In genomic region chr19:3984908-3985642, GRCh38 we compare ENCODE assay signal across 8 cellular contexts. TPM values are rescaled to one million over a fixed set of nuclear protein-coding genes. Genes with fewer than 3 reads are reported as not detected.
DNase-seq lines count a peak whose midpoint lies in the region; ATAC-seq, FAIRE-seq and TF ChIP-seq lines count a peak whose summit lies in the region.

EEF2 (minus strand) TSS chr19:3985463; CDS start chr19:3985380, 83 bp downstream.

- H2BK15ac ChIP-seq in H1 (ENCODE audit: low read length): no peak within 1 kb of the TSS
- H2BK15ac ChIP-seq in mesenchymal stem cell (ENCODE audit: low read depth, poor library complexity, severe bottlenecking): peak within 1 kb of the TSS; percentile 29

- H3K9me3 ChIP-seq in AG04450 (ENCODE audit: control insufficient read depth, insufficient read depth, low read length) (no peaks in the 10 kb centered on the region; the same call in 1 of the 2 replicates), H1 (ENCODE audit: insufficient read depth in 2 of 2, low read depth in 1 of 2, low read length in 1 of 2) (no peaks in the 10 kb centered on the region), mesenchymal stem cell (ENCODE audit: control insufficient read depth, low read length) (no peaks in the 10 kb centered on the region)

- H3K14ac ChIP-seq in H1 (ENCODE audit: insufficient read length) (peak within 1 kb of the TSS; percentile 99), mesenchymal stem cell (ENCODE audit: low read length in 2 of 2) (peak within 1 kb of the TSS in 1 of 2 experiments; percentile 84)

- H4K8ac ChIP-seq in H1 (ENCODE audit: extremely low read depth, insufficient read depth, low read length) (peak within 1 kb of the TSS; percentile 99), mesenchymal stem cell (ENCODE audit: low read length) (peak within 1 kb of the TSS; percentile 92)

- CTCF ChIA-PET in AG04450 (lab: Charles Lee) (interaction anchor here (0.6 to 1.7 kb wide), 4 partner anchors 155 to 1593 kb away, joined by 3 to 17 read pairs (median 7); no protein-coding TSS in a partner anchor), H1 (lab: Charles Lee; ENCODE audit: partially characterized antibody) (interaction anchor here (0.7 to 1.6 kb wide), 5 partner anchors 13 to 156 kb away, joined by 3 to 8 read pairs (median 3); partner anchors contain the start of gene DAPK3)
- CTCF ChIA-PET in activated CD8-positive, alpha-beta memory T cell treated with anti-CD3 and anti-CD28 coated beads, Interleukin-2, amount 10 ng/mL, durations not matched to agents 7 days and 5 days (lab: Charles Lee): interaction anchor here (0.6 to 2.8 kb wide), 25 partner anchors 10 to 415 kb away, joined by 3 to 31 read pairs (median 4); partner anchors contain the start of genes ANKRD24, DAPK3, MRPL54 and PIAS4

- H3K18ac ChIP-seq in H1 (ENCODE audit: extremely low read depth, low read length): peak within 1 kb of the TSS; percentile 85
- H3K18ac ChIP-seq in mesenchymal stem cell (ENCODE audit: low read depth in 1 of 2, low read length in 2 of 2): peak within 1 kb of the TSS; percentile 88 to 97

- H3K4me1 Mint-ChIP-seq in activated CD8-positive, alpha-beta memory T cell treated with anti-CD3 and anti-CD28 coated beads, Interleukin-2, amount 10 ng/mL, durations not matched to agents 7 days and 5 days: peaks cover 52% of the 10 kb centered on the region

- FAIRE-seq in HTR-8/SVneo (lab: Jason Lieb, UNC) (no peak), H1 (lab: Jason Lieb, UNC) (no peak)

- H3K27me3 ChIP-seq in AG04450 (ENCODE audit: control insufficient read depth, insufficient read depth, low read length) (no peaks in the 10 kb centered on the region), H1 (replicated peaks in 1 of 4; ENCODE audit: control insufficient read depth in 3 of 4, extremely low read depth in 1 of 4, insufficient read depth in 3 of 4, low read length in 3 of 4) (no peaks in the 10 kb centered on the region), mesenchymal stem cell (ENCODE audit: control insufficient read depth in 1 of 2, insufficient read depth in 1 of 2, low read length in 2 of 2) (no peaks in the 10 kb centered on the region)

- peak; percentile 49 for ATAC-seq in activated CD8-positive, alpha-beta memory T cell treated with anti-CD3 and anti-CD28 coated beads, Interleukin-2, amount 10 ng/mL, durations not matched to agents 7 days and 5 days

- no peak for TF ChIP-seq RAD21 in H1 (IDR thresholded peaks at IDR 0.05 in 1 of 2, conservative IDR thresholded peaks at IDR 0.05 in 1 of 2; ENCODE audit: low read depth in 2 of 2, low read length in 2 of 2)

- H3K4me3 Mint-ChIP-seq in activated CD8-positive, alpha-beta memory T cell treated with anti-CD3 and anti-CD28 coated beads, Interleukin-2, amount 10 ng/mL, durations not matched to agents 7 days and 5 days: peak within 1 kb of the TSS; percentile 98

- H4K20me1 ChIP-seq in H1 (replicated peaks in 1 of 2; ENCODE audit: control insufficient read depth in 1 of 2, insufficient read depth in 2 of 2, low read length in 2 of 2): peaks cover 47 to 48% of the 10 kb centered on the region in 2 experiments

- H2BK20ac ChIP-seq in H1 (ENCODE audit: low read length): no peak within 1 kb of the TSS

- H3K36me3 ChIP-seq in H1 (ENCODE audit: control insufficient read depth in 2 of 4, insufficient read depth in 4 of 4, low read length in 3 of 4): peaks cover 40 to 46% (median 42%) of the 10 kb centered on the region in 4 experiments
- H3K36me3 ChIP-seq in mesenchymal stem cell (ENCODE audit: control insufficient read depth in 1 of 2, insufficient read depth in 2 of 2, low read depth in 1 of 2, low read length in 2 of 2): peaks cover 43 to 44% of the 10 kb centered on the region in 2 experiments

- H3K9me3 Mint-ChIP-seq in activated CD8-positive, alpha-beta memory T cell treated with anti-CD3 and anti-CD28 coated beads, Interleukin-2, amount 10 ng/mL, durations not matched to agents 7 days and 5 days (ENCODE audit: low read depth): no peaks in the 10 kb centered on the region

- peaks cover 8% of the 10 kb centered on the region for H3K23me2 ChIP-seq in H1 (ENCODE audit: low read depth, low read length)

- peak within 1 kb of the TSS; percentile 59; the same call in 1 of the 2 replicates for H2AFZ ChIP-seq in H1 (ENCODE audit: low read length)
- no peak within 1 kb of the TSS for H2AFZ ChIP-seq in mesenchymal stem cell (ENCODE audit: low read depth, low read length)

- 3% methylated on average over 64 of the region's 80 CpGs; no CpG with 5 or more reads in 1 of the 2 experiments for WGBS in H1 (ENCODE audit: extremely low coverage in 1 of 2, insufficient coverage in 1 of 2, insufficient read length in 1 of 2, insufficient replicate concordance in 2 of 2, low coverage in 1 of 2, low lambda C conversion rate in 2 of 2, missing lambda C conversion rate in 1 of 2), 2 experiments
- under 1% methylated on average over 79 of the region's 80 CpGs for WGBS in mesenchymal stem cell

- TF ChIP-seq EP300 in H1 (IDR thresholded peaks at IDR 0.05; ENCODE audit: borderline replicate concordance in 1 of 2, low read depth in 2 of 2, low read length in 2 of 2): peak in 1 of 2 experiments; percentile 24; a peak in 1 of 3 replicates

- H3K36me3 Mint-ChIP-seq in activated CD8-positive, alpha-beta memory T cell treated with anti-CD3 and anti-CD28 coated beads, Interleukin-2, amount 10 ng/mL, durations not matched to agents 7 days and 5 days: peaks cover 45% of the 10 kb centered on the region

- no peak for TF ChIP-seq CTCF in AG04450 (IDR thresholded peaks at IDR 0.05; ENCODE audit: low read depth, low read length)
- no peak; a peak in 1 of 4 replicates for TF ChIP-seq CTCF in H1 (IDR thresholded peaks at IDR 0.05; ENCODE audit: control extremely low read depth in 1 of 3, insufficient read depth in 1 of 3, low read depth in 1 of 3, low read length in 3 of 3)

- H3K4me2 ChIP-seq in H1 (ENCODE audit: insufficient read depth in 1 of 2, low read depth in 2 of 2, low read length in 2 of 2) (peak within 1 kb of the TSS; percentile 95 to 97), mesenchymal stem cell (ENCODE audit: low read length, poor library complexity, severe bottlenecking) (peak within 1 kb of the TSS; percentile 78)

- H3K79me2 ChIP-seq in H1 (ENCODE audit: control insufficient read depth in 1 of 2, insufficient read depth in 2 of 2, low read length in 2 of 2): peaks cover 19 to 52% of the 10 kb centered on the region in 2 experiments

- peak within 1 kb of the TSS; percentile 95 for H3K56ac ChIP-seq in H1 (replicated peaks; ENCODE audit: insufficient read length, low read depth, low read length)

- H3K9ac ChIP-seq in H1 (replicated peaks in 1 of 4; ENCODE audit: extremely low read depth in 1 of 4, low read depth in 3 of 4, low read length in 3 of 4): peak within 1 kb of the TSS; percentile 95 to 99 (median 98)
- peak within 1 kb of the TSS; percentile 96 for H3K9ac ChIP-seq in mesenchymal stem cell (ENCODE audit: low read length)

- H2BK5ac ChIP-seq in H1 (ENCODE audit: low read depth, low read length) (peak within 1 kb of the TSS; percentile 95), mesenchymal stem cell (ENCODE audit: low read depth, low read length, poor library complexity, severe bottlenecking) (peak within 1 kb of the TSS; percentile 95)

- H2AK5ac ChIP-seq in H1 (ENCODE audit: low read depth, low read length): peak within 1 kb of the TSS; percentile 82; the same call in 1 of the 2 replicates
- H2AK5ac ChIP-seq in mesenchymal stem cell (ENCODE audit: low read length, severe bottlenecking): peak within 1 kb of the TSS; percentile 12

- H3K4me3 ChIP-seq in AG04450 (ENCODE audit: low read depth, low read length): peak within 1 kb of the TSS; percentile 97
- peak within 1 kb of the TSS; percentile 79 to 99 (median 98) for H3K4me3 ChIP-seq in H1 (ENCODE audit: extremely low read depth in 1 of 4, insufficient read depth in 2 of 4, low read depth in 3 of 4, low read length in 4 of 4)
- H3K4me3 ChIP-seq in mesenchymal stem cell (ENCODE audit: insufficient read depth in 1 of 2, low read depth in 1 of 2, low read length in 2 of 2): peak within 1 kb of the TSS; percentile 93 to 95

- no peaks in the 10 kb centered on the region for H3K27me3 Mint-ChIP-seq in activated CD8-positive, alpha-beta memory T cell treated with anti-CD3 and anti-CD28 coated beads, Interleukin-2, amount 10 ng/mL, durations not matched to agents 7 days and 5 days

- TF ChIP-seq POLR2A in GM19099 (IDR thresholded peaks at IDR 0.05; ENCODE audit: extremely low read depth, insufficient read length, low read depth) (peak; percentile 100), H1 (IDR thresholded peaks at IDR 0.05; ENCODE audit: control extremely low read depth in 1 of 2, low read depth in 2 of 2, low read length in 2 of 2) (peak; percentile 100)

- H2BK120ac ChIP-seq in H1 (replicated peaks; ENCODE audit: low read depth, low read length): no peak within 1 kb of the TSS
- H2BK120ac ChIP-seq in mesenchymal stem cell (ENCODE audit: low read depth, low read length): peak within 1 kb of the TSS; percentile 83

- H3K79me1 ChIP-seq in H1 (ENCODE audit: low read depth, low read length): peaks cover 13% of the 10 kb centered on the region
- H3K79me1 ChIP-seq in mesenchymal stem cell (replicated peaks; ENCODE audit: low read length, poor library complexity, severe bottlenecking): no peaks in the 10 kb centered on the region

- H4K5ac ChIP-seq in H1 (ENCODE audit: insufficient read length, low read depth, low read length): peak within 1 kb of the TSS; percentile 85

- H3K4ac ChIP-seq in H1 (replicated peaks; ENCODE audit: insufficient read length, low read depth, low read length): peak within 1 kb of the TSS; percentile 79
- peak within 1 kb of the TSS; percentile 90 to 99 for H3K4ac ChIP-seq in mesenchymal stem cell (ENCODE audit: low read depth in 1 of 2, low read length in 2 of 2)

- POLR2A ChIA-PET in AG04450 (lab: Yijun Ruan, JAX): interaction anchor here (0.6 to 8.1 kb wide), 19 partner anchors 9 to 357 kb away, joined by 3 to 221 read pairs (median 5); partner anchors contain the start of genes DAPK3, MRPL54 and PIAS4
- POLR2A ChIA-PET in H1 (lab: Charles Lee; ENCODE audit: partially characterized antibody): interaction anchor here (0.6 to 12.0 kb wide), 99 partner anchors 9 to 1507 kb away, joined by 3 to 870 read pairs (median 4); partner anchors contain the start of genes APBA3, ATCAY, DAPK3 and MRPL54

- peak within 1 kb of the TSS; percentile 97 for H3K27ac Mint-ChIP-seq in activated CD8-positive, alpha-beta memory T cell treated with anti-CD3 and anti-CD28 coated beads, Interleukin-2, amount 10 ng/mL, durations not matched to agents 7 days and 5 days

- H3K23ac ChIP-seq in H1 (ENCODE audit: insufficient read length) (peak within 1 kb of the TSS; percentile 22), mesenchymal stem cell (ENCODE audit: low read length in 2 of 2) (peak within 1 kb of the TSS; percentile 64 to 98)

- H2BK12ac ChIP-seq in H1 (ENCODE audit: low read depth, low read length): no peak within 1 kb of the TSS; the same call in 1 of the 2 replicates
- H2BK12ac ChIP-seq in mesenchymal stem cell (ENCODE audit: low read length in 2 of 2): no peak within 1 kb of the TSS

- peaks cover 2 to 16% (median 10%) of the 10 kb centered on the region in 4 experiments for H3K4me1 ChIP-seq in H1 (replicated peaks in 1 of 4; ENCODE audit: control insufficient read depth in 3 of 4, insufficient read depth in 4 of 4, low read length in 3 of 4)
- peaks cover 32% of the 10 kb centered on the region for H3K4me1 ChIP-seq in mesenchymal stem cell (ENCODE audit: control insufficient read depth, insufficient read depth, low read depth, low read length)

- H3K27ac ChIP-seq in AG04450 (ENCODE audit: low read depth, low read length) (peak within 1 kb of the TSS; percentile 82), H1 (ENCODE audit: low read depth, low read length) (peak within 1 kb of the TSS; percentile 84), mesenchymal stem cell (ENCODE audit: low read length, poor library complexity, severe bottlenecking) (peak within 1 kb of the TSS; percentile 85)

- DNase-seq in AG04450 (ENCODE audit: low read depth, low spot score) (peak; percentile 86), HTR-8/SVneo (ENCODE audit: insufficient read length, low spot score) (peak; percentile 76), NOMO-1 treated with DMSO at 0.1 percent for 48 hours (lab: John Stamatoyannopoulos, UW; ENCODE audit: unreplicated experiment) (peak; percentile 69), H1 (ENCODE audit: low read depth in 1 of 2, low spot score in 2 of 2) (peak in 1 of 2 experiments; percentile 93), mesenchymal stem cell (peak; percentile 89)
- DNase-seq in activated CD8-positive, alpha-beta memory T cell treated with anti-CD3 and anti-CD28 coated beads, Interleukin-2, amount 10 ng/mL, durations not matched to agents 7 days and 5 days: peak; percentile 92
- DNase-seq in stimulated activated CD8-positive, alpha-beta memory T cell treated with anti-CD3 and anti-CD28 coated beads, Interleukin-12 subunit alpha, Interleukin-12 subunit beta, amount 100 ng/mL, for 24 hours (ENCODE audit: extremely low read depth): peak; percentile 70

- H4K91ac ChIP-seq in H1 (replicated peaks; ENCODE audit: insufficient read length, low read length) (peak within 1 kb of the TSS; percentile 86), mesenchymal stem cell (ENCODE audit: low read length) (peak within 1 kb of the TSS; percentile 88)

RNA-seq across cellular contexts. Expression of gene EEF2, which starts in this region (rescaled TPM):
- polyA plus RNA-seq in AG04450 (2011; rRNA removed): 1,648 and 1,697 TPM in 2 replicates
- polyA minus RNA-seq in AG04450 (2011; rRNA and poly(A)+ RNA removed): 1,375 and 1,770 TPM in 2 replicates
- total RNA-seq in activated CD8-positive, alpha-beta memory T cell treated with anti-CD3 and anti-CD28 coated beads, Interleukin-2, amount 10 ng/mL, durations not matched to agents 7 days and 5 days: 1,000 to 10,000 TPM; 1,382 to 1,952 TPM
- total RNA-seq in H1 (2021; fragmentation: NEBNext Ultra II Directional; extraction: Animal tissue kit (Norgen Biotek cat#: 25700)): 3,380 and 3,443 TPM in 2 replicates
- 1,554 and 2,482 TPM in 2 replicates for polyA plus RNA-seq in H1 (2011; rRNA removed)
- polyA plus RNA-seq in H1 (2011; cell fraction: cytosol; rRNA removed): 2,432 TPM
- polyA plus RNA-seq in H1 (2011; cell fraction: nucleus; rRNA removed): 2,476 TPM
- polyA plus RNA-seq in H1 (2012, experiment 1 of 2): 3,535 to 4,309 TPM (median 3,652 TPM) in 4 replicates
- 3,970 TPM for polyA plus RNA-seq in H1 (2012, experiment 2 of 2)
- 1,821 TPM for polyA plus RNA-seq in H1 (2013, experiment 1 of 2)
- 1,896 TPM for polyA plus RNA-seq in H1 (2013, experiment 2 of 2)
- 1,497 and 1,567 TPM in 2 replicates for polyA minus RNA-seq in H1 (2011; rRNA and poly(A)+ RNA removed)
- polyA minus RNA-seq in H1 (2011; cell fraction: cytosol; rRNA and poly(A)+ RNA removed): 2,226 TPM
- 1,168 TPM for polyA minus RNA-seq in H1 (2011; cell fraction: nucleus; rRNA and poly(A)+ RNA removed)
- polyA plus RNA-seq in mesenchymal stem cell (2013, experiment 1 of 2): 2,485 TPM
- 2,452 TPM for polyA plus RNA-seq in mesenchymal stem cell (2013, experiment 2 of 2)
